In genomic region chr14:100341301-100342031, GRCh38 we compare ENCODE assay signal across 8 cellular contexts. TPM values are rescaled to one million over a fixed set of nuclear protein-coding genes. Genes with fewer than 3 reads are reported as not detected.
DNase-seq lines count a peak whose midpoint lies in the region; ATAC-seq, FAIRE-seq and TF ChIP-seq lines count a peak whose summit lies in the region.

No MANE protein-coding gene starts in this region.

- H4K20me1 ChIP-seq in fibroblast of lung (ENCODE audit: control insufficient read depth, extremely low read depth, insufficient read depth, low read length): no peaks in the 10 kb centered on the region

- H3K36me3 ChIP-seq in fibroblast of lung (ENCODE audit: control insufficient read depth, insufficient read depth, low read length): peaks cover 23% of the 10 kb centered on the region

- DNase-seq in GM12891 (ENCODE audit: insufficient read length, low spot score) (no peak), SW480 (ENCODE audit: low spot score) (peak; percentile 57), fibroblast of lung (ENCODE audit: low read depth in 2 of 2) (peak; percentile 66 to 78), non-pigmented ciliary epithelial cell (ENCODE audit: low read depth) (peak; percentile 70), SHP77 treated with DMSO at 0.1 percent for 48 hours (lab: John Stamatoyannopoulos, UW) (no peak), COLO668 (lab: John Stamatoyannopoulos, UW; ENCODE audit: unreplicated experiment) (no peak), NCI-H2196 (lab: John Stamatoyannopoulos, UW; ENCODE audit: unreplicated experiment) (no peak)

- peak; percentile 84 for FAIRE-seq in GM12891 (lab: Jason Lieb, UNC)

- H3K9me3 ChIP-seq in fibroblast of lung (ENCODE audit: control insufficient read depth, insufficient read depth, low read depth, low read length): no peaks in the 10 kb centered on the region

- H3K4me1 ChIP-seq in fibroblast of lung (ENCODE audit: control insufficient read depth, extremely low read depth, insufficient read depth, low read length): no peaks in the 10 kb centered on the region

- peak; percentile 44 for ATAC-seq in HG02884 (IDR thresholded peaks at IDR 0.05; ENCODE audit: unreplicated experiment)

- H3K27ac ChIP-seq in fibroblast of lung (ENCODE audit: insufficient read depth, low read length): peak overlapping the region; percentile 45

- TF ChIP-seq POLR2A in GM12891 (IDR thresholded peaks at IDR 0.05; ENCODE audit: low read depth, low read length): peak; percentile 21; the same call in 1 of the 2 replicates

- no peak overlapping the region for H3K4me2 ChIP-seq in fibroblast of lung (ENCODE audit: extremely low read depth, insufficient read depth, low read length)

- H3K79me2 ChIP-seq in fibroblast of lung (ENCODE audit: control insufficient read depth, insufficient read depth, low read length): no peaks in the 10 kb centered on the region

- no peak overlapping the region for H3K9ac ChIP-seq in fibroblast of lung (ENCODE audit: insufficient read depth, low read length)

- no peak for TF ChIP-seq CTCF in fibroblast of lung (conservative IDR thresholded peaks at IDR 0.05 in 1 of 2, IDR thresholded peaks at IDR 0.05 in 1 of 2; ENCODE audit: low read depth in 1 of 2, low read length in 2 of 2)

- no peak overlapping the region for H2AFZ ChIP-seq in fibroblast of lung (ENCODE audit: low read length)

- H3K27me3 ChIP-seq in fibroblast of lung (ENCODE audit: control insufficient read depth, insufficient read depth, low read length): no peaks in the 10 kb centered on the region

- H3K4me3 ChIP-seq in fibroblast of lung (replicated peaks in 1 of 4; ENCODE audit: control extremely low read depth in 1 of 4, insufficient read depth in 1 of 4, low read depth in 3 of 4, low read length in 4 of 4): no peak overlapping the region

TF ChIP-seq in GM12891, 5 proteins besides CTCF, POLR2A, EP300 and RAD21:
- TF ChIP-seq PAX5 (IDR thresholded peaks at IDR 0.05; ENCODE audit: insufficient read depth, low read length, severe bottlenecking) (no peak), SPI1 (IDR thresholded peaks at IDR 0.05; ENCODE audit: low read depth, low read length) (peak; percentile 21; the same call in 1 of the 2 replicates), POLR2AphosphoS5 (IDR thresholded peaks at IDR 0.05; ENCODE audit: low read depth, low read length) (peak; percentile 35; the same call in 1 of the 2 replicates)

RNA-seq across cellular contexts. Expression of gene SLC25A47, which starts 18.3 kb away (rescaled TPM):
- polyA plus RNA-seq in GM12891 (2012; ENCODE audit: low read depth, missing spikeins): not detected
- under 0.01 TPM in 1 of 2 replicates, not detected in the other for total RNA-seq in fibroblast of lung
- not detected in 2 replicates for polyA plus RNA-seq in fibroblast of lung
- polyA plus RNA-seq in fibroblast of lung (2012): not detected in 2 replicates
- polyA minus RNA-seq in fibroblast of lung (ENCODE audit: low replicate concordance): not detected in 2 replicates

RNA-seq across cellular contexts. Expression of gene WDR25, which starts 34.8 kb away (rescaled TPM):
- polyA plus RNA-seq in GM12891 (2012; ENCODE audit: low read depth, missing spikeins): 3.7 TPM
- total RNA-seq in fibroblast of lung: 15.4 and 20.3 TPM in 2 replicates
- polyA plus RNA-seq in fibroblast of lung: 10.1 and 21.2 TPM in 2 replicates
- polyA plus RNA-seq in fibroblast of lung (2012): 10.3 and 19.7 TPM in 2 replicates
- polyA minus RNA-seq in fibroblast of lung (ENCODE audit: low replicate concordance): 9.5 and 20.6 TPM in 2 replicates

RNA-seq across cellular contexts. Expression of gene SLC25A29, which starts 35.2 kb away (rescaled TPM):
- 3.8 TPM for polyA plus RNA-seq in GM12891 (2012; ENCODE audit: low read depth, missing spikeins)
- 21.8 and 24.1 TPM in 2 replicates for total RNA-seq in fibroblast of lung
- 6.2 and 8.8 TPM in 2 replicates for polyA plus RNA-seq in fibroblast of lung
- 8.8 and 14.5 TPM in 2 replicates for polyA plus RNA-seq in fibroblast of lung (2012)
- polyA minus RNA-seq in fibroblast of lung (ENCODE audit: low replicate concordance): 4.6 and 12.6 TPM in 2 replicates

Comparison
In these comparisons a context has a peak if more than half of its experiments do, and no peak if none do; other contexts are left out.
1. DNase-seq: peak in SW480 (single experiment), fibroblast of lung (2 of 2) and non-pigmented ciliary epithelial cell (single experiment); none in GM12891 (single experiment), SHP77 treated with DMSO at 0.1 percent for 48 hours (single experiment), COLO668 (single experiment) and NCI-H2196 (single experiment).